ENCODE assay signal across 8 cellular contexts in genomic region chr6:28880894-28881780, GRCh38. TPM values are rescaled to one million over a fixed set of nuclear protein-coding genes. Genes with fewer than 3 reads are reported as not detected.
DNase-seq lines count a peak whose midpoint lies in the region; ATAC-seq and TF ChIP-seq lines count a peak whose summit lies in the region.

No MANE protein-coding gene starts in this region.

- ATAC-seq in GM21576 (IDR thresholded peaks at IDR 0.05; ENCODE audit: unreplicated experiment) (no peak), HG03342 (IDR thresholded peaks at IDR 0.05; ENCODE audit: unreplicated experiment) (no peak)

- H3K4me1 ChIP-seq in spleen, result peaks cover 0 to 39% (median 11%) of the 10 kb centered on the region in 6 donors

- intact Hi-C loops in spleen (cut with DNase I; ENCODE audit: low total_unique reads), result no loop called here

- TF ChIP-seq CTCF in GM10266 (IDR thresholded peaks at IDR 0.05; ENCODE audit: control insufficient read depth, insufficient read depth, low read depth, missing control alignments) (no peak), WERI-Rb-1 (IDR thresholded peaks at IDR 0.05; ENCODE audit: low read depth, low read length) (no peak), choroid plexus epithelial cell (conservative IDR thresholded peaks at IDR 0.05; ENCODE audit: low read depth, low read length) (no peak), kidney epithelial cell (IDR thresholded peaks at IDR 0.05; ENCODE audit: insufficient read depth, low read length, poor library complexity, severe bottlenecking) (no peak), spleen (IDR thresholded peaks at IDR 0.05 in 8 of 11, conservative IDR thresholded peaks at IDR 0.05 in 3 of 11) (no peak)

- H3K36me3 ChIP-seq in WERI-Rb-1 (no peaks in the 10 kb centered on the region), kidney epithelial cell (ENCODE audit: control insufficient read depth, insufficient read depth, low read length) (no peaks in the 10 kb centered on the region), spleen (no peaks in the 10 kb centered on the region)

- H3K9me3 ChIP-seq in WERI-Rb-1 (ENCODE audit: severe bottlenecking) (peaks cover 8% of the 10 kb centered on the region), spleen (peaks cover 0 to 13% (median 4%) of the 10 kb centered on the region in 8 donors)

- H3K27ac ChIP-seq in WERI-Rb-1 (no peak overlapping the region), spleen (peak overlapping the region in 2 of 8 donors; percentile 3 to 26)

- 9 to 15% (median 11%) methylated on average over 28 of the region's 28 CpGs for WGBS in spleen, 5 donors

- H3K27me3 ChIP-seq in WERI-Rb-1 (ENCODE audit: insufficient read depth, low read depth, severe bottlenecking), result no peaks in the 10 kb centered on the region
- H3K27me3 ChIP-seq in kidney epithelial cell (ENCODE audit: control insufficient read depth, insufficient read depth, low read length), result peaks cover 7% of the 10 kb centered on the region
- peaks cover 0 to 43% (median 15%) of the 10 kb centered on the region in 7 donors for H3K27me3 ChIP-seq in spleen (replicated peaks in 1 of 7)

- DNase-seq in GM10266 (ENCODE audit: extremely low spot score) (peak; percentile 64), NCI-H146 (lab: John Stamatoyannopoulos, UW) (peak; percentile 59), WERI-Rb-1 (peak; percentile 68), choroid plexus epithelial cell (ENCODE audit: low read depth) (peak; percentile 82), kidney epithelial cell (ENCODE audit: low read depth) (no peak), spleen (no peak)

- TF ChIP-seq POLR2A in spleen (IDR thresholded peaks at IDR 0.05), result no peak

- H3K4me3 ChIP-seq in WERI-Rb-1 (ENCODE audit: low read depth, low read length) (peak overlapping the region; percentile 30), choroid plexus epithelial cell (ENCODE audit: low read depth, low read length) (peak overlapping the region; percentile 68), kidney epithelial cell (ENCODE audit: low read depth, low read length) (peak overlapping the region; percentile 70), spleen (peak overlapping the region; percentile 18 to 67 (median 38))

RNA-seq across cellular contexts. Expression of gene TRIM27, which starts 42.6 kb away (rescaled TPM):
- total RNA-seq in kidney epithelial cell (101 and 119 TPM in 2 replicates), spleen (10 to 100 TPM; 61.8 to 92.0 (median 67.8) TPM)
- polyA plus RNA-seq in spleen, result 10 to 100 TPM; 45.2 to 61.7 (median 57.2) TPM

Comparison
In these comparisons a context has a peak if more than half of its experiments do, and no peak if none do; other contexts are left out.
1. DNase-seq: peak in GM10266 (single experiment), NCI-H146 (single experiment), WERI-Rb-1 (single experiment) and choroid plexus epithelial cell (single experiment); none in kidney epithelial cell (single experiment) and spleen (single experiment).
2. Peak in every context shown above with its lines, with median percentiles within 50 percentile points of each other: H3K4me3 ChIP-seq.